In the genomic region with DNA sequence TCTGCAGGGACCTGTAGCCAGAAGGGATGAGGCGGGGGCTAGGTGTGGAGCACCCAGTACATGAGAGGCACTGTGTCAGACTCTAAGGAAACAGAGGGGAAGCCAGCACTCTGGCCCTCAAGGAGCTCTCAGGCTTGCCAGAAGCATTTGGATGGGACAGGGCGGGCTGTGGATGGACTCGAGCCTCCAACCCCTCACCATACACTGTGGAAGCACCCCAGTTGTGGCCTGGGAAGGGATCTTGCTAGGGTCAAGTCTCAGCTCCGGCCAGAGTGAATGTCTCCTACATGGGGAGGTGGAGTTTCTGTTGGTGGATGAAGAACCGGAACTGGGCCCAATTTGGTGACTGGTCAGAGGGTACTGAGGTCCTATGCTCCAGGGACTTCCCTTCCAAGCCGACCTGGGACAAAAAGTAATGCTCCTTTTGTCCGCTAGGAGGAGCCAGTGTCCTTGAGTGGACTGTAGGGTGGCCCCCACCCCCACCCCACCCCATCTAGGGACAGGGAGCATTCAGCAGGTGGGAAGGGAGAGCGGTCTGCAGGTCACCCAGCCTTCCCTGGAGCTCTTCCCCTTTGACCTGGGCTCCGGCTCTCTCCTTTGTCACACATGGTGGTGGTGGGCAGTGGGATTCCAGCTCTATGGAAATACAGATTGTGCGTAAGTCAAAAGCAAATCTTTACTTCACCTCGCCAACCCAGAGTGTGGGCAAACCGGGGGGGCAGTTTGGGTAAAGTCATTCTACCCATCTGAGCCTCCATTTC, we compare ENCODE assay signal across 8 cellular contexts. TPM values are rescaled to one million over a fixed set of nuclear protein-coding genes. Genes with fewer than 3 reads are reported as not detected.
DNase-seq lines count a peak whose midpoint lies in the region; ATAC-seq, FAIRE-seq and TF ChIP-seq lines count a peak whose summit lies in the region.

No MANE protein-coding gene starts in this region.

- H3K9me3 ChIP-seq in OCI-LY3 (ENCODE audit: insufficient read depth, low read length) (no peaks in the 10 kb centered on the region), sigmoid colon (no peaks in the 10 kb centered on the region)

- FAIRE-seq in GM12892 (lab: Jason Lieb, UNC), result peak; percentile 69

- H3K4me1 ChIP-seq in OCI-LY3 (ENCODE audit: low read length) (peaks cover 15% of the 10 kb centered on the region), sigmoid colon (peaks cover 0 to 5% (median 0%) of the 10 kb centered on the region in 4 donors)

- peak overlapping the region; percentile 7; the same call in 1 of the 2 replicates for H3K4me2 ChIP-seq in OCI-LY3 (ENCODE audit: low read length)

- TF ChIP-seq POLR2A in GM12892 (IDR thresholded peaks at IDR 0.05; ENCODE audit: low read depth, low read length), result no peak
- TF ChIP-seq POLR2A in sigmoid colon (IDR thresholded peaks at IDR 0.05), result no peak

- H3K27me3 ChIP-seq in OCI-LY3 (ENCODE audit: low read depth, low read length), result peaks cover 11% of the 10 kb centered on the region
- peaks cover 8 to 19% (median 18%) of the 10 kb centered on the region in 3 donors for H3K27me3 ChIP-seq in sigmoid colon

- H3K36me3 ChIP-seq in OCI-LY3 (replicated peaks; ENCODE audit: low read depth, low read length), result no peaks in the 10 kb centered on the region
- no peaks in the 10 kb centered on the region for H3K36me3 ChIP-seq in sigmoid colon

- H3K4me3 ChIP-seq in OCI-LY3 (ENCODE audit: low read length), result no peak overlapping the region
- no peak overlapping the region for H3K4me3 ChIP-seq in sigmoid colon

- 50 to 59% methylated on average over 12 of the region's 12 CpGs for WGBS in sigmoid colon, 2 donors

- peak overlapping the region; percentile 55 for H2AFZ ChIP-seq in OCI-LY3 (ENCODE audit: low read depth, low read length)

- H3K9ac ChIP-seq in OCI-LY3 (ENCODE audit: low read length), result no peak overlapping the region

- DNase-seq in AG09319 (ENCODE audit: extremely low read depth, low read depth) (peak; percentile 14), GM12892 (ENCODE audit: insufficient read length) (peak; percentile 67), glomerular visceral epithelial cell (ENCODE audit: extremely low spot score) (peak; percentile 56), sigmoid colon (no peak)
- DNase-seq in activated naive CD4-positive, alpha-beta T cell (lab: John Stamatoyannopoulos, UW), result peak in 3 of 4 experiments; percentile 5 to 13 (median 7)

- H4K20me1 ChIP-seq in OCI-LY3 (ENCODE audit: insufficient read depth, low read length), result no peaks in the 10 kb centered on the region

- intact Hi-C loops in sigmoid colon (cut with DNase I), result loop anchor here (1.0 to 2.0 kb wide), 3 partner anchors 61 to 121 kb away; no protein-coding TSS in a partner anchor

- no peak for TF ChIP-seq EP300 in sigmoid colon (IDR thresholded peaks at IDR 0.05)

- ATAC-seq in HG03460 (IDR thresholded peaks at IDR 0.05; ENCODE audit: unreplicated experiment), result no peak
- no peak for ATAC-seq in HG02884 (IDR thresholded peaks at IDR 0.05; ENCODE audit: unreplicated experiment)

- TF ChIP-seq CTCF in AG09319 (IDR thresholded peaks at IDR 0.05; ENCODE audit: low read depth, low read length) (peak; percentile 76), OCI-LY3 (IDR thresholded peaks at IDR 0.05; ENCODE audit: low read depth, low read length) (peak; percentile 62), sigmoid colon (IDR thresholded peaks at IDR 0.05) (peak in 3 of 4 experiments; percentile 47 to 73 (median 61))

- H3K27ac ChIP-seq in OCI-LY3 (ENCODE audit: low read length) (no peak overlapping the region), sigmoid colon (no peak overlapping the region)

- no peaks in the 10 kb centered on the region for H3K79me2 ChIP-seq in OCI-LY3 (ENCODE audit: low read length)

RNA-seq across cellular contexts. Expression of gene PHB1, which starts 20.3 kb away (rescaled TPM):
- polyA plus RNA-seq in GM12892 (2012; ENCODE audit: missing spikeins), result 252 TPM
- total RNA-seq in sigmoid colon, result 100 to 1,000 TPM in 1 of 4 donors, 10 to 100 TPM in 3; 70.9 to 105 (median 94.4) TPM
- 100 to 1,000 TPM; 148 to 279 (median 225) TPM for polyA plus RNA-seq in sigmoid colon
